ENCODE assay signal across 28 cellular contexts in genomic region chr19:28401739-28402138, GRCh38.
"Had no signal": no experiment of that assay in that cellular context is flagged by ENCODE, and none has a peak within 500 bp of the region (broad histone marks: within the 10 kb centered on the region; RNA-seq: fewer than 3 reads in every experiment).

No MANE protein-coding gene starts in this region.

- H3K4me2 ChIP-seq: KMS-11 had no signal

- H3K27ac ChIP-seq: adrenal gland, body of pancreas, breast epithelium, KMS-11, SK-N-MC, WERI-Rb-1 had no signal

- H3K36me3 Mint-ChIP-seq: activated CD8-positive, alpha-beta memory T cell treated with anti-CD3 and anti-CD28 coated beads, Interleukin-2, amount 10 ng/mL, durations not matched to agents 7 days and 5 days had no signal

- H3K9me3 ChIP-seq: adrenal gland, body of pancreas, breast epithelium had no signal

- H3K4me3 Mint-ChIP-seq: activated CD4-positive, alpha-beta memory T cell treated with anti-CD3 and anti-CD28 coated beads, Interleukin-2, amount 10 ng/mL, durations not matched to agents 7 days and 5 days; activated CD8-positive, alpha-beta memory T cell treated with anti-CD3 and anti-CD28 coated beads, Interleukin-2, amount 10 ng/mL, durations not matched to agents 7 days and 5 days; activated naive CD4-positive, alpha-beta T cell treated with anti-CD3 and anti-CD28 coated beads, Interleukin-2, amount 50 U/mL, for 24 hours had no signal

- H3K27ac Mint-ChIP-seq: activated CD4-positive, alpha-beta memory T cell treated with anti-CD3 and anti-CD28 coated beads, Interleukin-2, amount 10 ng/mL, durations not matched to agents 7 days and 5 days; activated CD8-positive, alpha-beta memory T cell treated with anti-CD3 and anti-CD28 coated beads, Interleukin-2, amount 10 ng/mL, durations not matched to agents 7 days and 5 days; activated naive CD4-positive, alpha-beta T cell treated with anti-CD3 and anti-CD28 coated beads, Interleukin-2, amount 50 U/mL, for 24 hours had no signal

- H3K9ac ChIP-seq: KMS-11 had no signal

- H3K4me1 Mint-ChIP-seq: activated CD4-positive, alpha-beta memory T cell treated with anti-CD3 and anti-CD28 coated beads, Interleukin-2, amount 10 ng/mL, durations not matched to agents 7 days and 5 days; activated CD8-positive, alpha-beta memory T cell treated with anti-CD3 and anti-CD28 coated beads, Interleukin-2, amount 10 ng/mL, durations not matched to agents 7 days and 5 days had no signal

- DNase-seq: activated CD4-positive, alpha-beta memory T cell treated with anti-CD3 and anti-CD28 coated beads, Interleukin-2, amount 10 ng/mL, durations not matched to agents 7 days and 5 days; activated CD4-positive, alpha-beta T cell treated with anti-CD3 and anti-CD28 coated beads for 1 hour; activated CD4-positive, alpha-beta T cell treated with anti-CD3 and anti-CD28 coated beads for 48 hours; activated CD4-positive, CD25-positive, alpha-beta regulatory T cell; activated CD8-positive, alpha-beta memory T cell treated with anti-CD3 and anti-CD28 coated beads for 24 hours; activated CD8-positive, alpha-beta memory T cell treated with anti-CD3 and anti-CD28 coated beads, Interleukin-2, amount 10 ng/mL, durations not matched to agents 7 days and 5 days; activated CD8-positive, alpha-beta memory T cell treated with anti-CD3 and anti-CD28 coated beads, Interleukin-2, amount 50 U/mL, for 48 hours; activated effector memory CD4-positive, alpha-beta T cell treated with anti-CD3 and anti-CD28 coated beads, Interleukin-2, amount 50 U/mL, for 16 hours; activated naive CD4-positive, alpha-beta T cell treated with Interleukin-2 at 50 U/mL for 16 hours; activated T-cell treated with anti-CD3 and anti-CD28 coated beads, Interleukin-2, amount 50 U/mL, for 48 hours; adrenal gland; body of pancreas; cerebellar nuclear complex; NCI-H1105; NCI-H1417 treated with DMSO at 0.1 percent for 48 hours; NCI-H187 treated with DMSO at 0.1 percent for 48 hours; NCI-H2081; NCI-H2171 treated with DMSO at 0.1 percent for 48 hours; NCI-H2227 treated with DMSO at 0.1 percent for 48 hours; NCI-H524 treated with DMSO at 0.1 percent for 48 hours; Right ventricle myocardium superior; T-helper 2 cell; T1000; WERI-Rb-1 had no signal

- H3K27me3 Mint-ChIP-seq: activated CD4-positive, alpha-beta memory T cell treated with anti-CD3 and anti-CD28 coated beads, Interleukin-2, amount 10 ng/mL, durations not matched to agents 7 days and 5 days; activated CD8-positive, alpha-beta memory T cell treated with anti-CD3 and anti-CD28 coated beads, Interleukin-2, amount 10 ng/mL, durations not matched to agents 7 days and 5 days; activated naive CD4-positive, alpha-beta T cell treated with anti-CD3 and anti-CD28 coated beads, Interleukin-2, amount 50 U/mL, for 24 hours had no signal

- H3K27me3 ChIP-seq: body of pancreas had no signal

- H3K4me1 ChIP-seq: adrenal gland, body of pancreas, breast epithelium had no signal

- ATAC-seq: activated CD8-positive, alpha-beta memory T cell treated with anti-CD3 and anti-CD28 coated beads, Interleukin-2, amount 10 ng/mL, durations not matched to agents 7 days and 5 days; body of pancreas had no signal

- H3K4me3 ChIP-seq: adrenal gland, body of pancreas, breast epithelium, SK-N-MC had no signal

- H3K36me3 ChIP-seq: adrenal gland, breast epithelium, WERI-Rb-1 had no signal
